ENCODE assay signal across 8 cellular contexts in genomic region chr16:27312580-27313421, GRCh38. TPM values are rescaled to one million over a fixed set of nuclear protein-coding genes. Genes with fewer than 3 reads are reported as not detected.
DNase-seq lines count a peak whose midpoint lies in the region; ATAC-seq and TF ChIP-seq lines count a peak whose summit lies in the region.

No MANE protein-coding gene starts in this region.

- intact Hi-C loops in A673 (cut with micrococcal nuclease; ENCODE audit: unreplicated experiment) (no loop called here), colonic mucosa (cut with DNase I) (loop anchor here (5.0 to 10.0 kb wide), 2 partner anchors 48 to 76 kb away; partner anchors contain the start of gene NSMCE1)

- H3K27ac Mint-ChIP-seq in naive B cell = peak overlapping the region; percentile 88 to 97 (median 96)

- H3K27me3 Mint-ChIP-seq in naive B cell = no peaks in the 10 kb centered on the region

- BruUV-seq in A673 (replicated peaks; lab: Mats Ljungman, UMichigan) = no TSS peak

- H3K4me3 ChIP-seq in A673 (ENCODE audit: low read depth, low read length, poor library complexity, severe bottlenecking) (peak overlapping the region; percentile 81), colonic mucosa (peak overlapping the region; percentile 91)

- TF ChIP-seq CTCF in A673 (conservative IDR thresholded peaks at IDR 0.05; ENCODE audit: low read depth, low read length) = no peak
- no peak for TF ChIP-seq CTCF in colonic mucosa (IDR thresholded peaks at IDR 0.05)

- H3K27ac ChIP-seq in A673 (ENCODE audit: low read depth, low read length, poor library complexity, severe bottlenecking) (no peak overlapping the region), KOPT-K1 (ENCODE audit: low read depth, low read length, poor library complexity, severe bottlenecking) (peak overlapping the region; percentile 50), colonic mucosa (peak overlapping the region; percentile 99)

- H3K27me3 ChIP-seq in A673 (replicated peaks; ENCODE audit: insufficient read depth, low read depth, low read length, poor library complexity) = no peaks in the 10 kb centered on the region
- no peaks in the 10 kb centered on the region for H3K27me3 ChIP-seq in colonic mucosa

- peak overlapping the region; percentile 90 to 100 (median 96) for H3K4me3 Mint-ChIP-seq in naive B cell

- H3K4me1 ChIP-seq in A673 (ENCODE audit: insufficient read depth, low read length, poor library complexity, severe bottlenecking) (no peaks in the 10 kb centered on the region), colonic mucosa (peaks cover 5% of the 10 kb centered on the region)

- peaks cover 35 to 76% (median 60%) of the 10 kb centered on the region in 3 donors for H3K4me1 Mint-ChIP-seq in naive B cell

- H3K36me3 Mint-ChIP-seq in naive B cell = peaks cover 17 to 19% of the 10 kb centered on the region in 2 donors

- H3K9me3 Mint-ChIP-seq in naive B cell = no peaks in the 10 kb centered on the region

- CTCF ChIA-PET in A673 (lab: Charles Lee) = no interaction called here

- POLR2A ChIA-PET in A673 (lab: Charles Lee; ENCODE audit: low non-redundant PET) = no interaction called here

- H3K9ac ChIP-seq in colonic mucosa (ENCODE audit: low read depth in 2 of 2, low read length in 2 of 2) = peak overlapping the region; percentile 74 to 100

- ATAC-seq in naive B cell (ENCODE audit: low read depth in 2 of 2) (no peak), GM18870 (IDR thresholded peaks at IDR 0.05; ENCODE audit: unreplicated experiment) (no peak)

- DNase-seq in A673 (ENCODE audit: low spot score) = no peak
- no peak for DNase-seq in colonic mucosa
- no peak for DNase-seq in naive B cell
- no peak for DNase-seq in medulla oblongata (ENCODE audit: extremely low spot score)
- DNase-seq in COLO829 (ENCODE audit: low spot score) = no peak
- no peak for DNase-seq in NOMO-1 (lab: John Stamatoyannopoulos, UW; ENCODE audit: unreplicated experiment in 2 of 2)

- H3K36me3 ChIP-seq in A673 (ENCODE audit: insufficient read depth, low read length, poor library complexity, severe bottlenecking) = no peaks in the 10 kb centered on the region
- H3K36me3 ChIP-seq in KOPT-K1 (ENCODE audit: insufficient read depth, low read length) = no peaks in the 10 kb centered on the region
- H3K36me3 ChIP-seq in colonic mucosa = no peaks in the 10 kb centered on the region

- H3K9me3 ChIP-seq in A673 (ENCODE audit: low read depth, low read length, poor library complexity, severe bottlenecking) (peaks cover 5% of the 10 kb centered on the region), KOPT-K1 (ENCODE audit: insufficient read depth, low read length, poor library complexity, severe bottlenecking) (peaks cover 7% of the 10 kb centered on the region), colonic mucosa (no peaks in the 10 kb centered on the region)

RNA-seq across cellular contexts. Expression of gene IL4R, which starts 1.0 kb away (rescaled TPM):
- 22.9 and 27.4 TPM in 2 replicates for total RNA-seq in A673 (2021)
- 10 to 100 TPM; 74.8 to 80.0 TPM for total RNA-seq in colonic mucosa
- polyA plus RNA-seq in naive B cell (ENCODE audit: low read depth in 6 of 6) = 1,000 to 10,000 TPM in 1 of 6 donors, 100 to 1,000 TPM in 5; 355 to 1,202 (median 525) TPM

RNA-seq across cellular contexts. Expression of gene NSMCE1, which starts 44.2 kb away (rescaled TPM):
- total RNA-seq in A673 (2021) (45.7 and 53.0 TPM in 2 replicates), colonic mucosa (10 to 100 TPM; 37.6 to 58.2 TPM)
- 100 to 1,000 TPM; 178 to 217 (median 195) TPM for polyA plus RNA-seq in naive B cell (ENCODE audit: low read depth in 6 of 6)
